In the genomic region with DNA sequence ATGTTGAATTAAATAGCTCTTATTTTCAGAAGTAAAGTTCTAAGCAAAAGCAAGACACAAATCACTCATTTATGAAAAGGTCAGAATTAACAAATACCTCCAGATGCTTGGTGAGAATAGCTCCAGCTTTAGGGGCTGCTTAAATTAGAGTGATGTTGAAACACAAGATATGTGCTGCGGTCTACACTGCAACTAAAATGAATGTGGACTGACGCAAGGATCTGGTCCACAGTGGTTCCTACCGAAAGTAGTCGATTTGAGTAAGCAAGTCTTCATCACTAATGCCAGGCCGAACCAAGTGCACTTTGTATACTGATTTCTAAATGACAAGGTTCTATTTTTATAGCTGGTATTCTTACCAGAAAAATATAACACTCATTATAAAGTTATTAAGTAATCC, we compare ENCODE assay signal across 9 cellular contexts.
DNase-seq lines count a peak whose midpoint lies in the region; ATAC-seq and TF ChIP-seq lines count a peak whose summit lies in the region.
"Had no signal": no experiment of that assay in that cellular context is flagged by ENCODE, and none has a peak within 500 bp of the region (broad histone marks: within the 10 kb centered on the region; RNA-seq: fewer than 3 reads in every experiment).

No MANE protein-coding gene starts in this region.

- POLR2A ChIA-PET in A673 (lab: Charles Lee; ENCODE audit: low non-redundant PET) = no interaction called here

- peaks cover 4% of the 10 kb centered on the region for H3K9me3 Mint-ChIP-seq in activated T-helper 1 cell treated with anti-CD3 and anti-CD28 coated beads, Interleukin-12 subunit alpha, Interleukin-12 subunit beta, Interleukin-2, Interleukin-4 antibody, amounts not matched to agents 30 ng/mL and 10 ng/mL and 1 ng/mL, durations not matched to agents 14 hours and 24 hours and 36 hours
- H3K9me3 Mint-ChIP-seq: WTC11 had no signal

- H3K36me3 ChIP-seq in fibroblast of lung (ENCODE audit: control insufficient read depth, insufficient read depth, low read length) (no peaks in the 10 kb centered on the region), A673 (ENCODE audit: insufficient read depth, low read length, poor library complexity, severe bottlenecking) (no peaks in the 10 kb centered on the region)

- H3K36me3 Mint-ChIP-seq in activated T-helper 1 cell treated with anti-CD3 and anti-CD28 coated beads, Interleukin-12 subunit alpha, Interleukin-12 subunit beta, Interleukin-2, Interleukin-4 antibody, amounts not matched to agents 30 ng/mL and 10 ng/mL and 1 ng/mL, durations not matched to agents 14 hours and 24 hours and 36 hours (ENCODE audit: low read depth) = peaks cover 25% of the 10 kb centered on the region

- H3K4me1 ChIP-seq in fibroblast of lung (ENCODE audit: control insufficient read depth, extremely low read depth, insufficient read depth, low read length) = peaks cover 6% of the 10 kb centered on the region
- no peaks in the 10 kb centered on the region for H3K4me1 ChIP-seq in A673 (ENCODE audit: insufficient read depth, low read length, poor library complexity, severe bottlenecking)
- H3K4me1 ChIP-seq: tibial nerve had no signal

- H3K27me3 Mint-ChIP-seq in activated T-helper 1 cell treated with anti-CD3 and anti-CD28 coated beads, Interleukin-12 subunit alpha, Interleukin-12 subunit beta, Interleukin-2, Interleukin-4 antibody, amounts not matched to agents 30 ng/mL and 10 ng/mL and 1 ng/mL, durations not matched to agents 14 hours and 24 hours and 36 hours (ENCODE audit: insufficient read depth) = no peaks in the 10 kb centered on the region

- H3K4me3 ChIP-seq in fibroblast of lung (replicated peaks in 1 of 4; ENCODE audit: control extremely low read depth in 1 of 4, insufficient read depth in 1 of 4, low read depth in 3 of 4, low read length in 4 of 4) (no peak overlapping the region), A673 (ENCODE audit: low read depth, low read length, poor library complexity, severe bottlenecking) (no peak overlapping the region)
- H3K4me3 ChIP-seq: tibial nerve had no signal

- H3K4me1 Mint-ChIP-seq in activated T-helper 1 cell treated with anti-CD3 and anti-CD28 coated beads, Interleukin-12 subunit alpha, Interleukin-12 subunit beta, Interleukin-2, Interleukin-4 antibody, amounts not matched to agents 30 ng/mL and 10 ng/mL and 1 ng/mL, durations not matched to agents 14 hours and 24 hours and 36 hours (ENCODE audit: low read depth) = peaks cover 55% of the 10 kb centered on the region

- H3K4me3 Mint-ChIP-seq in activated T-helper 1 cell treated with anti-CD3 and anti-CD28 coated beads, Interleukin-12 subunit alpha, Interleukin-12 subunit beta, Interleukin-2, Interleukin-4 antibody, amounts not matched to agents 30 ng/mL and 10 ng/mL and 1 ng/mL, durations not matched to agents 14 hours and 24 hours and 36 hours = no peak overlapping the region
- H3K4me3 Mint-ChIP-seq: WTC11 had no signal

- peak; percentile 76 for ATAC-seq in GM19025 (IDR thresholded peaks at IDR 0.05; ENCODE audit: low read depth, unreplicated experiment)
- peak; percentile 69 for ATAC-seq in GM21825 (IDR thresholded peaks at IDR 0.05; ENCODE audit: unreplicated experiment)
- ATAC-seq in HG03520 (IDR thresholded peaks at IDR 0.05; ENCODE audit: unreplicated experiment) = peak; percentile 91
- ATAC-seq: WTC11 had no signal

- DNase-seq in fibroblast of lung (ENCODE audit: low read depth in 2 of 2) (no peak), A673 (ENCODE audit: low spot score) (no peak), SHP77 treated with DMSO at 0.1 percent for 48 hours (lab: John Stamatoyannopoulos, UW) (no peak)
- DNase-seq in activated T-helper 1 cell treated with anti-CD3 and anti-CD28 coated beads, Interleukin-12 subunit alpha, Interleukin-12 subunit beta, Interleukin-2, Interleukin-4 antibody, amounts not matched to agents 30 ng/mL and 10 ng/mL and 1 ng/mL, durations not matched to agents 14 hours and 24 hours and 36 hours (ENCODE audit: low spot score) = no peak

- H3K79me2 ChIP-seq in fibroblast of lung (ENCODE audit: control insufficient read depth, insufficient read depth, low read length) = no peaks in the 10 kb centered on the region

- intact Hi-C loops in A673 (cut with micrococcal nuclease; ENCODE audit: unreplicated experiment) = no loop called here
- intact Hi-C loops in activated T-helper 1 cell treated with anti-CD3 and anti-CD28 coated beads, Interleukin-12 subunit alpha, Interleukin-12 subunit beta, Interleukin-2, Interleukin-4 antibody, amounts not matched to agents 30 ng/mL and 10 ng/mL and 1 ng/mL, durations not matched to agents 14 hours and 24 hours and 36 hours (cut with micrococcal nuclease) = no loop called here

- H4K20me1 ChIP-seq in fibroblast of lung (ENCODE audit: control insufficient read depth, extremely low read depth, insufficient read depth, low read length) = no peaks in the 10 kb centered on the region

- no peak overlapping the region for H3K9ac ChIP-seq in fibroblast of lung (ENCODE audit: insufficient read depth, low read length)

- BruUV-seq in A673 (replicated peaks; lab: Mats Ljungman, UMichigan) = no TSS peak

- no peak for TF ChIP-seq CTCF in fibroblast of lung (conservative IDR thresholded peaks at IDR 0.05 in 1 of 2, IDR thresholded peaks at IDR 0.05 in 1 of 2; ENCODE audit: low read depth in 1 of 2, low read length in 2 of 2)
- TF ChIP-seq CTCF in A673 (conservative IDR thresholded peaks at IDR 0.05; ENCODE audit: low read depth, low read length) = no peak

- CTCF ChIA-PET in A673 (lab: Charles Lee) = no interaction called here

- H3K4me2 ChIP-seq in fibroblast of lung (ENCODE audit: extremely low read depth, insufficient read depth, low read length) = peak overlapping the region; percentile 15

- no peaks in the 10 kb centered on the region for H3K27me3 ChIP-seq in fibroblast of lung (ENCODE audit: control insufficient read depth, insufficient read depth, low read length)
- no peaks in the 10 kb centered on the region for H3K27me3 ChIP-seq in A673 (replicated peaks; ENCODE audit: insufficient read depth, low read depth, low read length, poor library complexity)
- H3K27me3 ChIP-seq: tibial nerve had no signal

- H3K9me3 ChIP-seq in fibroblast of lung (ENCODE audit: control insufficient read depth, insufficient read depth, low read depth, low read length) (no peaks in the 10 kb centered on the region), A673 (ENCODE audit: low read depth, low read length, poor library complexity, severe bottlenecking) (no peaks in the 10 kb centered on the region)
- H3K9me3 ChIP-seq: tibial nerve had no signal

- H3K27ac Mint-ChIP-seq in activated T-helper 1 cell treated with anti-CD3 and anti-CD28 coated beads, Interleukin-12 subunit alpha, Interleukin-12 subunit beta, Interleukin-2, Interleukin-4 antibody, amounts not matched to agents 30 ng/mL and 10 ng/mL and 1 ng/mL, durations not matched to agents 14 hours and 24 hours and 36 hours = no peak overlapping the region

- H3K27ac ChIP-seq in fibroblast of lung (ENCODE audit: insufficient read depth, low read length) (peak overlapping the region; percentile 23), A673 (ENCODE audit: low read depth, low read length, poor library complexity, severe bottlenecking) (no peak overlapping the region)
- H3K27ac ChIP-seq: tibial nerve had no signal

- H2AFZ ChIP-seq in fibroblast of lung (ENCODE audit: low read length) = no peak overlapping the region
